ENCODE assay signal across 19 cellular contexts in the genomic region with DNA sequence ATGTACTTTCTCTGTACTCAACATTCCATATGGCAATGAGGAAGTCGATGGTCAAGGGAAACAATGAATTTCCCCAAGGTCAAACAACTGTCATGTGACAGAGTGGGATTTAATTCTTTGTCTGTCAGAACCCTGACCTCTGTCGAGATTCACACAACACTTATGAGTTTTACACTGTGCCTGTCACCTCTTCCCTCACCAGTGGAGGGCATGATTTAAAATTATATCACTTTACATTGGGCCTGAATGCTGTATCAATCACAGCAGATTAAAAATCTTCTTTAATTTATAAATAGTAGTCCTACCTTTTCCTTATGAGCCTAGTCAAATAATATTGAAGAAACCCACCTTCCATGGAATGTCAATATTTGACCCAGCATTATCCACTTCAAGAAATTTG.
DNase-seq lines count a peak whose midpoint lies in the region; ATAC-seq, FAIRE-seq and TF ChIP-seq lines count a peak whose summit lies in the region.
"Had no signal": no experiment of that assay in that cellular context is flagged by ENCODE, and none has a peak within 500 bp of the region (broad histone marks: within the 10 kb centered on the region; RNA-seq: fewer than 3 reads in every experiment).

No MANE protein-coding gene starts in this region.

- H2AFZ ChIP-seq in SK-N-SH (ENCODE audit: low read depth): no peak overlapping the region
- no peak overlapping the region for H2AFZ ChIP-seq in OCI-LY1 (ENCODE audit: low read length)
- H2AFZ ChIP-seq in K562 (ENCODE audit: low read depth, low read length): no peak overlapping the region

- BruUV-seq in K562 (replicated peaks; lab: Mats Ljungman, UMichigan): no TSS peak

- TF ChIP-seq CTCF in SK-N-SH (IDR thresholded peaks at IDR 0.05) (peak; percentile 14; the same call in 1 of the 2 replicates), OCI-LY1 (IDR thresholded peaks at IDR 0.05; ENCODE audit: low read length) (peak; percentile 33), K562 (IDR thresholded peaks at IDR 0.05 in 2 of 3, conservative IDR thresholded peaks at IDR 0.05 in 1 of 3; ENCODE audit: insufficient read depth in 2 of 3, low read depth in 1 of 3, low read length in 3 of 3) (no peak), prostate gland (IDR thresholded peaks at IDR 0.05) (no peak)

- H3K9ac ChIP-seq in SK-N-SH (no peak overlapping the region), OCI-LY1 (ENCODE audit: low read length) (no peak overlapping the region), K562 (ENCODE audit: insufficient read depth in 1 of 2, low read depth in 2 of 2, low read length in 2 of 2) (no peak overlapping the region)

- no peaks in the 10 kb centered on the region for H3K9me1 ChIP-seq in K562 (ENCODE audit: control insufficient read depth, insufficient read depth, low read length)

- H4K20me1 ChIP-seq in SK-N-SH (ENCODE audit: insufficient read depth) (no peaks in the 10 kb centered on the region), OCI-LY1 (ENCODE audit: insufficient read depth, low read length) (no peaks in the 10 kb centered on the region), K562 (replicated peaks; ENCODE audit: control insufficient read depth, insufficient read depth, low read length) (no peaks in the 10 kb centered on the region)

- CTCF ChIA-PET in SK-N-SH (lab: Yijun Ruan, JAX): no interaction called here
- CTCF ChIA-PET in K562 (lab: Yijun Ruan, JAX; ENCODE audit: low intra/inter-chr PET ratio): no interaction called here

- H3K36me3 ChIP-seq in SK-N-SH (replicated peaks in 1 of 2; ENCODE audit: control insufficient read depth in 1 of 2, insufficient read depth in 2 of 2, low read length in 1 of 2): no peaks in the 10 kb centered on the region
- H3K36me3 ChIP-seq in OCI-LY1 (ENCODE audit: insufficient read depth, low read length): no peaks in the 10 kb centered on the region
- H3K36me3 ChIP-seq in K562 (ENCODE audit: control insufficient read depth, insufficient read depth, low read length): no peaks in the 10 kb centered on the region
- no peaks in the 10 kb centered on the region for H3K36me3 ChIP-seq in prostate gland
- H3K36me3 ChIP-seq: SJSA1 had no signal

- no peak for FAIRE-seq in K562 (lab: Jason Lieb, UNC)

- H3K4me1 ChIP-seq in SK-N-SH (ENCODE audit: control insufficient read depth in 1 of 2, insufficient read depth in 2 of 2, low read depth in 1 of 2, low read length in 1 of 2): no peaks in the 10 kb centered on the region
- peaks cover 22% of the 10 kb centered on the region for H3K4me1 ChIP-seq in OCI-LY1 (ENCODE audit: insufficient read depth, low read length, severe bottlenecking)
- H3K4me1 ChIP-seq in K562 (replicated peaks in 1 of 2; ENCODE audit: control insufficient read depth in 2 of 2, insufficient read depth in 2 of 2, low read length in 2 of 2): no peaks in the 10 kb centered on the region
- no peaks in the 10 kb centered on the region for H3K4me1 ChIP-seq in prostate gland (replicated peaks)
- H3K4me1 ChIP-seq: SJSA1 had no signal

- H3K4me2 ChIP-seq in SK-N-SH (no peak overlapping the region), OCI-LY1 (ENCODE audit: low read length) (no peak overlapping the region), K562 (ENCODE audit: insufficient read depth, low read length) (no peak overlapping the region)

- no peak for ATAC-seq in SK-N-SH treated with all-trans-retinoic acid at 6 μM for 48 hours
- ATAC-seq in K562: no peak
- no peak for ATAC-seq in GM18520 (IDR thresholded peaks at IDR 0.05; ENCODE audit: unreplicated experiment)
- ATAC-seq: T-cell had no signal

- H3F3A ChIP-seq in SK-N-SH (replicated peaks; ENCODE audit: insufficient read depth) (no peaks in the 10 kb centered on the region), OCI-LY1 (ENCODE audit: insufficient read depth, low read length) (no peaks in the 10 kb centered on the region)

- TF ChIP-seq RAD21 in SK-N-SH (IDR thresholded peaks at IDR 0.05; ENCODE audit: low read length) (no peak), K562 (CRISPR knock-in tag; conservative IDR thresholded peaks at IDR 0.05 in 1 of 2, IDR thresholded peaks at IDR 0.05 in 1 of 2) (no peak)

- H3K79me2 ChIP-seq in SK-N-SH (ENCODE audit: insufficient read depth): no peaks in the 10 kb centered on the region
- H3K79me2 ChIP-seq in OCI-LY1 (ENCODE audit: insufficient read depth, low read length): no peaks in the 10 kb centered on the region
- H3K79me2 ChIP-seq in K562 (ENCODE audit: control insufficient read depth, insufficient read depth, low read length): no peaks in the 10 kb centered on the region

- no peaks in the 10 kb centered on the region for H3K27me3 ChIP-seq in SK-N-SH (ENCODE audit: insufficient read depth)
- no peaks in the 10 kb centered on the region for H3K27me3 ChIP-seq in OCI-LY1 (ENCODE audit: insufficient read depth, low read length)
- no peaks in the 10 kb centered on the region for H3K27me3 ChIP-seq in K562 (ENCODE audit: control insufficient read depth in 2 of 2, insufficient read depth in 2 of 2, low read length in 2 of 2)
- no peaks in the 10 kb centered on the region for H3K27me3 ChIP-seq in prostate gland (replicated peaks; ENCODE audit: insufficient read depth)
- H3K27me3 ChIP-seq: SJSA1 had no signal

- 0% methylated on average over 2 of the region's 2 CpGs for WGBS in SK-N-SH (ENCODE audit: low lambda C conversion rate)
- 3% methylated on average over 2 of the region's 2 CpGs for WGBS in K562 (ENCODE audit: insufficient coverage, low coverage, missing lambda C conversion rate)
- 71% methylated on average over 2 of the region's 2 CpGs for WGBS in prostate gland

- no peak for TF ChIP-seq POLR2A in K562 (conservative IDR thresholded peaks at IDR 0.05)
- no peak for TF ChIP-seq POLR2A in prostate gland (IDR thresholded peaks at IDR 0.05)

- DNase-seq in SK-N-SH (no peak), K562 (ENCODE audit: extremely low read depth in 1 of 4, low spot score in 3 of 4) (no peak), prostate gland (ENCODE audit: low spot score) (no peak), NCI-H526 (lab: John Stamatoyannopoulos, UW) (no peak), DMS153 treated with DMSO at 0.1 percent for 48 hours (lab: John Stamatoyannopoulos, UW; ENCODE audit: unreplicated experiment) (no peak)
- DNase-seq: Calu3; CD4-positive, alpha-beta T cell; GF-D8; GOT3; NCI-H1436; NCI-H2081; NCI-H2227 treated with DMSO at 0.1 percent for 48 hours; NCI-H526 treated with DMSO at 0.1 percent for 48 hours; T-cell had no signal

- TF ChIP-seq EP300 in SK-N-SH (IDR thresholded peaks at IDR 0.05; ENCODE audit: borderline replicate concordance in 1 of 2, low read depth in 1 of 2, low read length in 1 of 2) (no peak), K562 (IDR thresholded peaks at IDR 0.05; ENCODE audit: low read length) (no peak)

- H3K9me2 ChIP-seq in SK-N-SH: no peaks in the 10 kb centered on the region; the same call in 1 of the 2 replicates
- H3K9me2 ChIP-seq in OCI-LY1 (ENCODE audit: low read depth, low read length): no peaks in the 10 kb centered on the region

- in situ Hi-C loops in K562 (cut with MboI): no loop called here

- H3K9me3 ChIP-seq in SK-N-SH (no peaks in the 10 kb centered on the region; the same call in 1 of the 2 replicates), OCI-LY1 (ENCODE audit: low read length) (no peaks in the 10 kb centered on the region), K562 (replicated peaks; ENCODE audit: control insufficient read depth, insufficient read depth, low read depth, low read length) (no peaks in the 10 kb centered on the region; the same call in 1 of the 2 replicates), prostate gland (no peaks in the 10 kb centered on the region)
- H3K9me3 ChIP-seq: SJSA1 had no signal

- POLR2A ChIA-PET in SK-N-SH (lab: Yijun Ruan, JAX): no interaction called here
- POLR2A ChIA-PET in K562 (lab: Yijun Ruan, JAX): no interaction called here

- intact Hi-C loops in K562 (cut with micrococcal nuclease): no loop called here
- intact Hi-C loops in prostate gland (cut with DNase I): no loop called here

- H3K27ac ChIP-seq in SK-N-SH (ENCODE audit: low read depth in 2 of 2, low read length in 1 of 2) (no peak overlapping the region), OCI-LY1 (ENCODE audit: low read depth, low read length, poor library complexity, severe bottlenecking) (no peak overlapping the region), K562 (ENCODE audit: extremely low read depth, low read depth, low read length) (no peak overlapping the region), prostate gland (no peak overlapping the region)
- H3K27ac ChIP-seq: RWPE1, SJSA1 had no signal

- H3K4me3 ChIP-seq in SK-N-SH (ENCODE audit: low read depth in 2 of 2, low read length in 1 of 2) (no peak overlapping the region), OCI-LY1 (ENCODE audit: low read depth, low read length, poor library complexity, severe bottlenecking) (no peak overlapping the region), K562 (no peak overlapping the region), prostate gland (no peak overlapping the region)
- H3K4me3 ChIP-seq: SJSA1 had no signal

TF ChIP-seq in SK-N-SH, 30 proteins besides CTCF, POLR2A, EP300 and RAD21 (continues in another document):
- no peak for TF ChIP-seq TAF1 (IDR thresholded peaks at IDR 0.05; ENCODE audit: borderline replicate concordance, low read depth, low read length)
- TF ChIP-seq TEAD4 (IDR thresholded peaks at IDR 0.05; ENCODE audit: borderline replicate concordance, insufficient read depth): no peak
- no peak for TF ChIP-seq RFX5 (IDR thresholded peaks at IDR 0.05; ENCODE audit: low read length)
- TF ChIP-seq, protein P1, sequence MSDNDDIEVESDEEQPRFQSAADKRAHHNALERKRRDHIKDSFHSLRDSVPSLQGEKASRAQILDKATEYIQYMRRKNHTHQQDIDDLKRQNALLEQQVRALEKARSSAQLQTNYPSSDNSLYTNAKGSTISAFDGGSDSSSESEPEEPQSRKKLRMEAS (IDR thresholded peaks at IDR 0.05; ENCODE audit: low read depth): no peak

TF ChIP-seq in SK-N-SH treated with all-trans-retinoic acid at 6 μM for 48 hours, 23 proteins besides CTCF, POLR2A, EP300 and RAD21 (continues in another document):
- TF ChIP-seq ZFP3 (CRISPR knock-in tag; IDR thresholded peaks at IDR 0.05) (no peak), CSDC2 (CRISPR knock-in tag; IDR thresholded peaks at IDR 0.05) (no peak), ZNF8 (CRISPR knock-in tag; IDR thresholded peaks at IDR 0.05) (no peak)

TF ChIP-seq in K562, 482 proteins besides CTCF, POLR2A, EP300 and RAD21 (continues in another document):
- no peak for TF ChIP-seq SRSF3 (IDR thresholded peaks at IDR 0.05; ENCODE audit: insufficient read depth, low read length)
- no peak for TF ChIP-seq HMGN3 (IDR thresholded peaks at IDR 0.05; ENCODE audit: borderline replicate concordance, extremely low read depth, insufficient read length, low read depth, low read length)
- TF ChIP-seq FOXK2 (conservative IDR thresholded peaks at IDR 0.05 in 1 of 2, IDR thresholded peaks at IDR 0.05 in 1 of 2; ENCODE audit: low read depth in 2 of 2): no peak

Comparison
In these comparisons a context has a peak if more than half of its experiments do, and no peak if none do; other contexts are left out.
1. CTCF ChIP-seq: peak in SK-N-SH (single experiment) and OCI-LY1 (single experiment); none in K562 (0 of 3) and prostate gland (0 of 4).
2. Of the 27 proteins assayed by ChIP-seq in both K562 and SK-N-SH: peak only in K562: none; only in SK-N-SH: CTCF; in both: none; in neither: 26.